In genomic region chr4:152515678-152516077, GRCh38 we compare ENCODE assay signal across 13 cellular contexts. TPM values are rescaled to one million over a fixed set of nuclear protein-coding genes. Genes with fewer than 3 reads are reported as not detected.
DNase-seq lines count a peak whose midpoint lies in the region; ATAC-seq and TF ChIP-seq lines count a peak whose summit lies in the region.
"Had no signal": no experiment of that assay in that cellular context is flagged by ENCODE, and none has a peak within 500 bp of the region (broad histone marks: within the 10 kb centered on the region; RNA-seq: fewer than 3 reads in every experiment).

No MANE protein-coding gene starts in this region.

- CTCF ChIA-PET in AG04450 (lab: Charles Lee), result interaction anchor here (1.3 to 4.4 kb wide), 2 partner anchors 14 to 17 kb away, joined by 5 to 39 read pairs; no protein-coding TSS in a partner anchor

- in situ Hi-C loops in astrocyte of the spinal cord (cut with HindIII; ENCODE audit: low sequenced_read_pairs), result no loop called here

- ATAC-seq in HG02981 (IDR thresholded peaks at IDR 0.05; ENCODE audit: unreplicated experiment) (no peak), GM19023 (IDR thresholded peaks at IDR 0.05; ENCODE audit: unreplicated experiment) (no peak)

- H3K27ac ChIP-seq in AG04450 (ENCODE audit: low read depth, low read length), result peak overlapping the region; percentile 69
- H3K27ac ChIP-seq: stomach had no signal

- no peaks in the 10 kb centered on the region for H3K9me3 ChIP-seq in AG04450 (ENCODE audit: control insufficient read depth, insufficient read depth, low read length)
- H3K9me3 ChIP-seq: stomach had no signal

- H3K27me3 ChIP-seq in AG04450 (ENCODE audit: control insufficient read depth, insufficient read depth, low read length), result no peaks in the 10 kb centered on the region
- H3K27me3 ChIP-seq: stomach had no signal

- H3K4me3 ChIP-seq in AG04450 (ENCODE audit: low read depth, low read length), result no peak overlapping the region
- H3K4me3 ChIP-seq in astrocyte of the spinal cord (ENCODE audit: low read depth, low read length), result no peak overlapping the region
- H3K4me3 ChIP-seq: stomach had no signal

- TF ChIP-seq CTCF in AG04450 (IDR thresholded peaks at IDR 0.05; ENCODE audit: low read depth, low read length), result no peak
- no peak for TF ChIP-seq CTCF in astrocyte of the spinal cord (IDR thresholded peaks at IDR 0.05; ENCODE audit: low read depth, low read length)

- DNase-seq in AG04450 (ENCODE audit: low read depth, low spot score) (peak; percentile 10), HS-27A (ENCODE audit: low read depth) (peak; percentile 49), astrocyte of the spinal cord (ENCODE audit: low read depth, low spot score) (peak; percentile 60), glomerular visceral epithelial cell (ENCODE audit: extremely low spot score) (peak; percentile 48), NCI-H774 (lab: John Stamatoyannopoulos, UW) (no peak), NCI-H2081 (lab: John Stamatoyannopoulos, UW) (no peak)
- DNase-seq: activated naive CD8-positive, alpha-beta T cell treated with anti-CD3 and anti-CD28 coated beads, Interleukin-2, amount 10 ng/mL, durations not matched to agents 7 days and 5 days; effector memory CD4-positive, alpha-beta T cell; NCI-H526; SHP77 treated with DMSO at 0.1 percent for 48 hours; stomach had no signal

- POLR2A ChIA-PET in AG04450 (lab: Yijun Ruan, JAX), result interaction anchor here (0.7 kb wide), 1 partner anchor 75 kb away, joined by 8 read pairs; no protein-coding TSS in a partner anchor

RNA-seq across cellular contexts. Expression of gene FBXW7, which starts 20.2 kb away (rescaled TPM):
- polyA plus RNA-seq in AG04450 (2011; rRNA removed), result 11.5 and 16.3 TPM in 2 replicates
- polyA minus RNA-seq in AG04450 (2011; rRNA and poly(A)+ RNA removed), result 24.5 and 42.7 TPM in 2 replicates

Comparison
In these comparisons a context has a peak if more than half of its experiments do, and no peak if none do; other contexts are left out.
1. DNase-seq: peak in AG04450 (single experiment), HS-27A (single experiment), astrocyte of the spinal cord (single experiment) and glomerular visceral epithelial cell (single experiment); none in NCI-H774 (single experiment) and NCI-H2081 (0 of 2).